Comparison of ENCODE assay signal across 1 cellular context in the genomic region with DNA sequence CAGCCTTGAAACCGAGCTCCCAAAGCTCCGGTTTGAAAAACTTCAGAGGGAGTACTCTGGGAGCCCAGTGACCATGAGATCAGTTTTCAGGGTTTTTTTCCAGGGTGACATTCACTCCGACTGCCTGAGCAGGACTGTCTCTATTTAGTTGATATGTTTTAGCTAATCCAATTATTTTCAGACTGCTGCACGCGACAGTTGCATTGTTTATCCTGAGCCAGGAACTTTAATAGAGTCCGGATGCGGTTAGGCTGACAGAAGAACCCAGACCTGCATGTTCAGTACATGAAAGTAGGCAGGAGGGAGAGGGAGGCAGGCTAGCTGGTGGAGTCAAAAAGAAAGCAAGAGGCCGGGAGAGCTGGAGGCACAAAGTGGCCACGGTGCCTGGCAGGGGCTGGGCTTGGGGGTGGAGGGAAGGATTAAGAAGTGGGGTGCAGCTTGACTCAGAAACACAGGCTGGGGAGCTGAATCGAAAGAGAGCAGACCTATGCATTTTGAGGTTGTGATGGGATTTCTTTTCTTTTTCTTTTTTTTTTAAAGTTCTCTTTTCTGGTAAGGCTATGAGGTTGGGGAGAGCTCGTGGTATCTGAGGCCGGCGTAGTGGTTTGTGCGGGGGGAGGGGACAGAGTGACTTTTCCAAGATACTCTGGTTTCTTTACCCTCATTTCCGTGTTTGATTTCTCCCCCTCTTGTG.
TF ChIP-seq lines count a peak whose summit lies in the region.

No MANE protein-coding gene starts in this region.

TF ChIP-seq in PFSK-1, 5 proteins besides CTCF, POLR2A, EP300 and RAD21 (continued from another document):
- TF ChIP-seq, protein P1, sequence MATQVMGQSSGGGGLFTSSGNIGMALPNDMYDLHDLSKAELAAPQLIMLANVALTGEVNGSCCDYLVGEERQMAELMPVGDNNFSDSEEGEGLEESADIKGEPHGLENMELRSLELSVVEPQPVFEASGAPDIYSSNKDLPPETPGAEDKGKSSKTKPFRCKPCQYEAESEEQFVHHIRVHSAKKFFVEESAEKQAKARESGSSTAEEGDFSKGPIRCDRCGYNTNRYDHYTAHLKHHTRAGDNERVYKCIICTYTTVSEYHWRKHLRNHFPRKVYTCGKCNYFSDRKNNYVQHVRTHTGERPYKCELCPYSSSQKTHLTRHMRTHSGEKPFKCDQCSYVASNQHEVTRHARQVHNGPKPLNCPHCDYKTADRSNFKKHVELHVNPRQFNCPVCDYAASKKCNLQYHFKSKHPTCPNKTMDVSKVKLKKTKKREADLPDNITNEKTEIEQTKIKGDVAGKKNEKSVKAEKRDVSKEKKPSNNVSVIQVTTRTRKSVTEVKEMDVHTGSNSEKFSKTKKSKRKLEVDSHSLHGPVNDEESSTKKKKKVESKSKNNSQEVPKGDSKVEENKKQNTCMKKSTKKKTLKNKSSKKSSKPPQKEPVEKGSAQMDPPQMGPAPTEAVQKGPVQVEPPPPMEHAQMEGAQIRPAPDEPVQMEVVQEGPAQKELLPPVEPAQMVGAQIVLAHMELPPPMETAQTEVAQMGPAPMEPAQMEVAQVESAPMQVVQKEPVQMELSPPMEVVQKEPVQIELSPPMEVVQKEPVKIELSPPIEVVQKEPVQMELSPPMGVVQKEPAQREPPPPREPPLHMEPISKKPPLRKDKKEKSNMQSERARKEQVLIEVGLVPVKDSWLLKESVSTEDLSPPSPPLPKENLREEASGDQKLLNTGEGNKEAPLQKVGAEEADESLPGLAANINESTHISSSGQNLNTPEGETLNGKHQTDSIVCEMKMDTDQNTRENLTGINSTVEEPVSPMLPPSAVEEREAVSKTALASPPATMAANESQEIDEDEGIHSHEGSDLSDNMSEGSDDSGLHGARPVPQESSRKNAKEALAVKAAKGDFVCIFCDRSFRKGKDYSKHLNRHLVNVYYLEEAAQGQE (IDR thresholded peaks at IDR 0.05; ENCODE audit: insufficient read depth in 1 of 2, low read depth in 2 of 2, low read length in 2 of 2): 0 out of 4 replicates have a peak, but pooled peaks of 1 of the 2 experiments have one; percentile 24
- peak; percentile 64; the same call in 1 of the 2 replicates for TF ChIP-seq TAF1 (IDR thresholded peaks at IDR 0.05; ENCODE audit: borderline replicate concordance, insufficient read depth, low read length)
